Comparison of ENCODE assay signal across 8 cellular contexts in the genomic region with DNA sequence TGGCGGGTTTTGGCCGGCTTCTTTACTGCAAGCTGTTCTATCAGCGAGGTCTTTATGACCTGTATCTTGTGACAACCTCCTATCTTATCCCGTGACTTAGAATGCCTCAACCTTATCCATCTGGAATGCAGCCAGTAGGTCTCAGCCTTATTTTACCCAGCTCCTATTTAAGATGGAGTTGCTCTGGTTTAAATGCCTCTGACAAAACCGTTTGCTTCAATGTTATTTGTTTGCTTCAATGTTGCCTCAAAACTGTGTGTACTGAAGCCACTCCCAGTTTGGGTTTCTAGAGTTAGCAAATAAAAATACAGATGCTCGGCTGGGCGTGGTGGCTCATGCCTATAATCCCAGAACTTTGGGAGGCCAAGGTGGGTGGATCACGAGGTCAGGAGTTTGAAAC. TPM values are rescaled to one million over a fixed set of nuclear protein-coding genes. Genes with fewer than 3 reads are reported as not detected.
"Had no signal": no experiment of that assay in that cellular context is flagged by ENCODE, and none has a peak within 500 bp of the region (broad histone marks: within the 10 kb centered on the region; RNA-seq: fewer than 3 reads in every experiment).

No MANE protein-coding gene starts in this region.

- FAIRE-seq: HepG2 had no signal

- H3K27ac ChIP-seq: GM23248, HL-60 had no signal

- H2AFZ ChIP-seq: GM23248 had no signal

- DNase-seq: GM23248, GOT3, H7, HFFc6 had no signal

- H3K36me3 ChIP-seq: HAP-1 had no signal

- H3K9me3 ChIP-seq: HAP-1 had no signal

- ATAC-seq: HCT116, HepG2 had no signal

- H3K4me1 ChIP-seq: HAP-1 had no signal

- H3K9ac ChIP-seq: GM23248 had no signal

- H3K4me3 ChIP-seq: GM23248, HAP-1 had no signal

RNA-seq across cellular contexts. Expression of a gene that starts 51.6 kb away (rescaled TPM):
- polyA plus RNA-seq: HepG2 had no signal
